ENCODE assay signal across 13 cellular contexts in the genomic region with DNA sequence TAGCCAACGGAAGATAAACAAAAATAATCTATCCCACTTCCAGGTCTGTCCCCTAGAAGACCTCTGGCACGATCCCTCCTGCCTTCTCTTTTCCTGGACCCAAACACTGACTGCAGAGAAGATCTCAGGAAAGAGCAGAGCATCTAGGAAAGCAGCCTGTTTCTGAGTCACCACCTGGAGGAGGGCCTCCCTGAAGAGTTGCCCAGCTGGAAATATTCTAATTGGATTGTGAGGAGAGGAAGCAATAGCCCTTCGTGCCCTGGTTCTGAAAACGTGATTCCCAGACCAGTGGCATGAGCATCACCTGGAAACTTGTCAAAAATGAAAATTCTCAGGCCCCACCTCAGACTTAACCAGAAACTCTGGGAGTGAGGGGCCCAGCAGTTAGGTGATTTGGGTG.
DNase-seq lines count a peak whose midpoint lies in the region; ATAC-seq, FAIRE-seq and TF ChIP-seq lines count a peak whose summit lies in the region.
"Had no signal": no experiment of that assay in that cellular context is flagged by ENCODE, and none has a peak within 500 bp of the region (broad histone marks: within the 10 kb centered on the region; RNA-seq: fewer than 3 reads in every experiment).

No MANE protein-coding gene starts in this region.

- TF ChIP-seq CTCF in HFFc6 (IDR thresholded peaks at IDR 0.05) (no peak), foreskin fibroblast (IDR thresholded peaks at IDR 0.05; ENCODE audit: low read depth, low read length) (no peak)

- ATAC-seq in SK-N-SH treated with all-trans-retinoic acid at 6 μM for 48 hours (peak; percentile 90), GM18868 (IDR thresholded peaks at IDR 0.05; ENCODE audit: unreplicated experiment) (no peak), HG02678 (IDR thresholded peaks at IDR 0.05; ENCODE audit: unreplicated experiment) (no peak)
- ATAC-seq: upper lobe of right lung had no signal

- FAIRE-seq in frontal cortex (lab: Jason Lieb, UNC): no peak

- H3K4me3 ChIP-seq in ACC112 (ENCODE audit: low read depth, low read length) (no peak overlapping the region), foreskin fibroblast (ENCODE audit: low read depth in 1 of 2, low read length in 2 of 2) (no peak overlapping the region)
- H3K4me3 ChIP-seq: upper lobe of right lung had no signal

- no peaks in the 10 kb centered on the region for H3K36me3 Mint-ChIP-seq in HFFc6 (ENCODE audit: low read depth)

- H3K36me3 ChIP-seq in ACC112 (ENCODE audit: insufficient read depth, low read length): no peaks in the 10 kb centered on the region
- H3K36me3 ChIP-seq: upper lobe of right lung had no signal

- DNase-seq in HFFc6 (peak; percentile 50), foreskin fibroblast (peak; percentile 50 to 75), frontal cortex (ENCODE audit: low spot score in 2 of 2) (no peak), NCI-H446 treated with DMSO at 0.1 percent for 48 hours (lab: John Stamatoyannopoulos, UW) (no peak)
- DNase-seq: aorta, SIG-M5, upper lobe of right lung had no signal

- H3K27ac Mint-ChIP-seq in HFFc6: peak overlapping the region; percentile 66
- H3K27ac Mint-ChIP-seq: B cell, nephron had no signal

- no peaks in the 10 kb centered on the region for H3K27me3 Mint-ChIP-seq in HFFc6 (ENCODE audit: insufficient read depth)

- H3K27me3 ChIP-seq in ACC112 (ENCODE audit: insufficient read depth, low read length): no peaks in the 10 kb centered on the region
- H3K27me3 ChIP-seq: upper lobe of right lung had no signal

- peak overlapping the region; percentile 18 for H3K4me3 Mint-ChIP-seq in HFFc6
- H3K4me3 Mint-ChIP-seq: B cell, nephron had no signal

- H3K4me1 ChIP-seq in ACC112 (ENCODE audit: control insufficient read depth, insufficient read depth, low read length, unreplicated experiment): peaks cover 15% of the 10 kb centered on the region
- H3K4me1 ChIP-seq: upper lobe of right lung had no signal

- no peaks in the 10 kb centered on the region for H3K9me3 Mint-ChIP-seq in HFFc6

- H3K27ac ChIP-seq in ACC112 (ENCODE audit: low read depth, low read length): no peak overlapping the region
- H3K27ac ChIP-seq: upper lobe of right lung had no signal

- no peaks in the 10 kb centered on the region for H3K79me2 ChIP-seq in ACC112 (ENCODE audit: control insufficient read depth, insufficient read depth, low read length, unreplicated experiment)

- peak overlapping the region; percentile 41 for H2AFZ ChIP-seq in ACC112 (ENCODE audit: low read length, unreplicated experiment)

- peaks cover 57% of the 10 kb centered on the region for H3K4me1 Mint-ChIP-seq in HFFc6 (ENCODE audit: low read depth)
- H3K4me1 Mint-ChIP-seq: B cell had no signal

TF ChIP-seq in SK-N-SH treated with all-trans-retinoic acid at 6 μM for 48 hours, 23 proteins besides CTCF, POLR2A, EP300 and RAD21:
- TF ChIP-seq, protein P1, sequence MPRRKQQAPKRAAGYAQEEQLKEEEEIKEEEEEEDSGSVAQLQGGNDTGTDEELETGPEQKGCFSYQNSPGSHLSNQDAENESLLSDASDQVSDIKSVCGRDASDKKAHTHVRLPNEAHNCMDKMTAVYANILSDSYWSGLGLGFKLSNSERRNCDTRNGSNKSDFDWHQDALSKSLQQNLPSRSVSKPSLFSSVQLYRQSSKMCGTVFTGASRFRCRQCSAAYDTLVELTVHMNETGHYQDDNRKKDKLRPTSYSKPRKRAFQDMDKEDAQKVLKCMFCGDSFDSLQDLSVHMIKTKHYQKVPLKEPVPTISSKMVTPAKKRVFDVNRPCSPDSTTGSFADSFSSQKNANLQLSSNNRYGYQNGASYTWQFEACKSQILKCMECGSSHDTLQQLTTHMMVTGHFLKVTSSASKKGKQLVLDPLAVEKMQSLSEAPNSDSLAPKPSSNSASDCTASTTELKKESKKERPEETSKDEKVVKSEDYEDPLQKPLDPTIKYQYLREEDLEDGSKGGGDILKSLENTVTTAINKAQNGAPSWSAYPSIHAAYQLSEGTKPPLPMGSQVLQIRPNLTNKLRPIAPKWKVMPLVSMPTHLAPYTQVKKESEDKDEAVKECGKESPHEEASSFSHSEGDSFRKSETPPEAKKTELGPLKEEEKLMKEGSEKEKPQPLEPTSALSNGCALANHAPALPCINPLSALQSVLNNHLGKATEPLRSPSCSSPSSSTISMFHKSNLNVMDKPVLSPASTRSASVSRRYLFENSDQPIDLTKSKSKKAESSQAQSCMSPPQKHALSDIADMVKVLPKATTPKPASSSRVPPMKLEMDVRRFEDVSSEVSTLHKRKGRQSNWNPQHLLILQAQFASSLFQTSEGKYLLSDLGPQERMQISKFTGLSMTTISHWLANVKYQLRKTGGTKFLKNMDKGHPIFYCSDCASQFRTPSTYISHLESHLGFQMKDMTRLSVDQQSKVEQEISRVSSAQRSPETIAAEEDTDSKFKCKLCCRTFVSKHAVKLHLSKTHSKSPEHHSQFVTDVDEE (CRISPR knock-in tag; IDR thresholded peaks at IDR 0.05): no peak
- TF ChIP-seq ZNF70 (CRISPR knock-in tag; IDR thresholded peaks at IDR 0.05) (no peak), RARB (CRISPR knock-in tag; IDR thresholded peaks at IDR 0.05) (no peak), ZFP30 (CRISPR knock-in tag; IDR thresholded peaks at IDR 0.05) (no peak), TOX (CRISPR knock-in tag; IDR thresholded peaks at IDR 0.05; ENCODE audit: borderline replicate concordance) (no peak), ZNF565 (CRISPR knock-in tag; conservative IDR thresholded peaks at IDR 0.05; ENCODE audit: low read depth) (no peak), ISL1 (CRISPR knock-in tag; IDR thresholded peaks at IDR 0.05) (no peak), OSR1 (CRISPR knock-in tag; IDR thresholded peaks at IDR 0.05) (no peak), BACH2 (CRISPR knock-in tag; IDR thresholded peaks at IDR 0.05; ENCODE audit: borderline replicate concordance) (no peak), ARNTL (CRISPR knock-in tag; IDR thresholded peaks at IDR 0.05; ENCODE audit: borderline replicate concordance, low read depth) (no peak)
- TF ChIP-seq, protein P2, sequence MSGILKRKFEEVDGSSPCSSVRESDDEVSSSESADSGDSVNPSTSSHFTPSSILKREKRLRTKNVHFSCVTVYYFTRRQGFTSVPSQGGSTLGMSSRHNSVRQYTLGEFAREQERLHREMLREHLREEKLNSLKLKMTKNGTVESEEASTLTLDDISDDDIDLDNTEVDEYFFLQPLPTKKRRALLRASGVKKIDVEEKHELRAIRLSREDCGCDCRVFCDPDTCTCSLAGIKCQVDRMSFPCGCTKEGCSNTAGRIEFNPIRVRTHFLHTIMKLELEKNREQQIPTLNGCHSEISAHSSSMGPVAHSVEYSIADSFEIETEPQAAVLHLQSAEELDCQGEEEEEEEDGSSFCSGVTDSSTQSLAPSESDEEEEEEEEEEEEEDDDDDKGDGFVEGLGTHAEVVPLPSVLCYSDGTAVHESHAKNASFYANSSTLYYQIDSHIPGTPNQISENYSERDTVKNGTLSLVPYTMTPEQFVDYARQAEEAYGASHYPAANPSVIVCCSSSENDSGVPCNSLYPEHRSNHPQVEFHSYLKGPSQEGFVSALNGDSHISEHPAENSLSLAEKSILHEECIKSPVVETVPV (CRISPR knock-in tag; IDR thresholded peaks at IDR 0.05): no peak
- TF ChIP-seq, protein P3, sequence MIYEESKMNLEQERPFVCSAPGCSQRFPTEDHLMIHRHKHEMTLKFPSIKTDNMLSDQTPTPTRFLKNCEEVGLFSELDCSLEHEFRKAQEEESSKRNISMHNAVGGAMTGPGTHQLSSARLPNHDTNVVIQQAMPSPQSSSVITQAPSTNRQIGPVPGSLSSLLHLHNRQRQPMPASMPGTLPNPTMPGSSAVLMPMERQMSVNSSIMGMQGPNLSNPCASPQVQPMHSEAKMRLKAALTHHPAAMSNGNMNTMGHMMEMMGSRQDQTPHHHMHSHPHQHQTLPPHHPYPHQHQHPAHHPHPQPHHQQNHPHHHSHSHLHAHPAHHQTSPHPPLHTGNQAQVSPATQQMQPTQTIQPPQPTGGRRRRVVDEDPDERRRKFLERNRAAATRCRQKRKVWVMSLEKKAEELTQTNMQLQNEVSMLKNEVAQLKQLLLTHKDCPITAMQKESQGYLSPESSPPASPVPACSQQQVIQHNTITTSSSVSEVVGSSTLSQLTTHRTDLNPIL (CRISPR knock-in tag; IDR thresholded peaks at IDR 0.05; ENCODE audit: low read depth): no peak
- TF ChIP-seq, protein P4, sequence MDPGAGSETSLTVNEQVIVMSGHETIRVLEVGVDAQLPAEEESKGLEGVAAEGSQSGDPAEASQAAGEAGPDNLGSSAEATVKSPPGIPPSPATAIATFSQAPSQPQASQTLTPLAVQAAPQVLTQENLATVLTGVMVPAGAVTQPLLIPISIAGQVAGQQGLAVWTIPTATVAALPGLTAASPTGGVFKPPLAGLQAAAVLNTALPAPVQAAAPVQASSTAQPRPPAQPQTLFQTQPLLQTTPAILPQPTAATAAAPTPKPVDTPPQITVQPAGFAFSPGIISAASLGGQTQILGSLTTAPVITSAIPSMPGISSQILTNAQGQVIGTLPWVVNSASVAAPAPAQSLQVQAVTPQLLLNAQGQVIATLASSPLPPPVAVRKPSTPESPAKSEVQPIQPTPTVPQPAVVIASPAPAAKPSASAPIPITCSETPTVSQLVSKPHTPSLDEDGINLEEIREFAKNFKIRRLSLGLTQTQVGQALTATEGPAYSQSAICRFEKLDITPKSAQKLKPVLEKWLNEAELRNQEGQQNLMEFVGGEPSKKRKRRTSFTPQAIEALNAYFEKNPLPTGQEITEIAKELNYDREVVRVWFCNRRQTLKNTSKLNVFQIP (CRISPR knock-in tag; IDR thresholded peaks at IDR 0.05; ENCODE audit: borderline replicate concordance, low read depth): no peak

Comparison
In these comparisons a context has a peak if more than half of its experiments do, and no peak if none do; other contexts are left out.
1. DNase-seq: peak in HFFc6 (single experiment) and foreskin fibroblast (2 of 2); none in frontal cortex (0 of 2) and NCI-H446 treated with DMSO at 0.1 percent for 48 hours (single experiment).